Comparison of ENCODE assay signal across 1 cellular context in genomic region chr20:49768204-49769124, GRCh38.
TF ChIP-seq lines count a peak whose summit lies in the region.

No MANE protein-coding gene starts in this region.

TF ChIP-seq in GM23338, 12 proteins besides CTCF, POLR2A, EP300 and RAD21 (continued from another document):
- TF ChIP-seq ZNF462 (CRISPR knock-in tag; IDR thresholded peaks at IDR 0.05) (peak; percentile 81; the same call in 1 of the 2 replicates), ETS1 (IDR thresholded peaks at IDR 0.05) (no peak), STAT1 (IDR thresholded peaks at IDR 0.05; ENCODE audit: unreplicated experiment) (no peak), EZH2 (IDR thresholded peaks at IDR 0.05; ENCODE audit: low read depth, unreplicated experiment) (no peak), REST (IDR thresholded peaks at IDR 0.05; ENCODE audit: unreplicated experiment) (no peak), POLR2AphosphoS5 (IDR thresholded peaks at IDR 0.05; ENCODE audit: low read depth) (0 out of 2 replicates have a peak, but pooled peaks have one; percentile 25)
